ENCODE assay signal across 7 cellular contexts in genomic region chr14:49621114-49621881, GRCh38. TPM values are rescaled to one million over a fixed set of nuclear protein-coding genes. Genes with fewer than 3 reads are reported as not detected.
DNase-seq lines count a peak whose midpoint lies in the region; ATAC-seq and TF ChIP-seq lines count a peak whose summit lies in the region.

No MANE protein-coding gene starts in this region.

- H3K36me3 Mint-ChIP-seq in memory B cell = peaks cover 12% of the 10 kb centered on the region
- H3K36me3 Mint-ChIP-seq in stimulated activated memory B cell treated with anti-CD40 and anti-IgM and Interleukin-4, amounts not matched to agents 10 μg/mL and 1 μg/mL and 100 μg/mL, for 72 hours = peaks cover 32% of the 10 kb centered on the region

- peak; percentile 30 for ATAC-seq in GM21825 (IDR thresholded peaks at IDR 0.05; ENCODE audit: unreplicated experiment)
- ATAC-seq in memory B cell (ENCODE audit: low read depth) = peak; percentile 30
- ATAC-seq in stimulated activated memory B cell treated with anti-CD40 and anti-IgM and Interleukin-4, amounts not matched to agents 10 μg/mL and 1 μg/mL and 100 μg/mL, for 72 hours = peak; percentile 77

- peaks cover 22% of the 10 kb centered on the region for H3K4me1 Mint-ChIP-seq in memory B cell
- peaks cover 44% of the 10 kb centered on the region for H3K4me1 Mint-ChIP-seq in stimulated activated memory B cell treated with anti-CD40 and anti-IgM and Interleukin-4, amounts not matched to agents 10 μg/mL and 1 μg/mL and 100 μg/mL, for 72 hours

- H3K9me3 ChIP-seq in ectodermal cell (ENCODE audit: control insufficient read depth, low read length) = no peaks in the 10 kb centered on the region

- WGBS in ectodermal cell, 2 experiments = 4% methylated on average over 65 of the region's 65 CpGs

- peaks cover 9% of the 10 kb centered on the region for H3K4me1 ChIP-seq in ectodermal cell (ENCODE audit: control insufficient read depth, insufficient read depth, low read length)

- peak overlapping the region; percentile 91 for H3K4me3 Mint-ChIP-seq in memory B cell
- H3K4me3 Mint-ChIP-seq in stimulated activated memory B cell treated with anti-CD40 and anti-IgM and Interleukin-4, amounts not matched to agents 10 μg/mL and 1 μg/mL and 100 μg/mL, for 72 hours = peak overlapping the region; percentile 100

- no peaks in the 10 kb centered on the region for H3K27me3 Mint-ChIP-seq in memory B cell
- no peaks in the 10 kb centered on the region for H3K27me3 Mint-ChIP-seq in stimulated activated memory B cell treated with anti-CD40 and anti-IgM and Interleukin-4, amounts not matched to agents 10 μg/mL and 1 μg/mL and 100 μg/mL, for 72 hours

- TF ChIP-seq CTCF in GM10266 (IDR thresholded peaks at IDR 0.05; ENCODE audit: control insufficient read depth, insufficient read depth, low read depth, missing control alignments) (no peak), WI38 (IDR thresholded peaks at IDR 0.05; ENCODE audit: low read depth, low read length) (no peak)

- H3K27me3 ChIP-seq in ectodermal cell (ENCODE audit: control insufficient read depth, insufficient read depth, low read length, poor library complexity, severe bottlenecking) = no peaks in the 10 kb centered on the region

- peak overlapping the region; percentile 96 for H3K27ac Mint-ChIP-seq in memory B cell
- H3K27ac Mint-ChIP-seq in stimulated activated memory B cell treated with anti-CD40 and anti-IgM and Interleukin-4, amounts not matched to agents 10 μg/mL and 1 μg/mL and 100 μg/mL, for 72 hours = peak overlapping the region; percentile 100

- DNase-seq in GM10266 (ENCODE audit: extremely low spot score) = peak; percentile 53
- peak; percentile 68 for DNase-seq in M059J (ENCODE audit: low read depth)
- no peak for DNase-seq in memory B cell (ENCODE audit: low spot score in 2 of 2)

- H3K36me3 ChIP-seq in ectodermal cell (ENCODE audit: control insufficient read depth, insufficient read depth, low read length) = peaks cover 12% of the 10 kb centered on the region

- H3K9me3 Mint-ChIP-seq in memory B cell = no peaks in the 10 kb centered on the region
- no peaks in the 10 kb centered on the region for H3K9me3 Mint-ChIP-seq in stimulated activated memory B cell treated with anti-CD40 and anti-IgM and Interleukin-4, amounts not matched to agents 10 μg/mL and 1 μg/mL and 100 μg/mL, for 72 hours

- H3K27ac ChIP-seq in ectodermal cell (ENCODE audit: insufficient read depth, low read depth, low read length, poor library complexity, severe bottlenecking) = no peak overlapping the region

- H3K4me3 ChIP-seq in WI38 (ENCODE audit: low read depth, low read length) = peak overlapping the region; percentile 96
- H3K4me3 ChIP-seq in ectodermal cell (ENCODE audit: insufficient read depth, low read depth, low read length) = peak overlapping the region; percentile 93

RNA-seq across cellular contexts. Expression of gene MGAT2, which starts 0.7 kb away (rescaled TPM):
- total RNA-seq in M059J (2014; rRNA removed; shearing (Covaris generic)) = 71.6 and 93.3 TPM in 2 replicates
- polyA plus RNA-seq in ectodermal cell (2013, experiment 1 of 4) = 24.5 TPM
- polyA plus RNA-seq in ectodermal cell (2013, experiment 2 of 4) = 25.0 TPM
- 20.6 TPM for polyA plus RNA-seq in ectodermal cell (2013, experiment 3 of 4)
- 21.6 TPM for polyA plus RNA-seq in ectodermal cell (2013, experiment 4 of 4)

RNA-seq across cellular contexts. Expression of gene RPL36AL, which starts 0.9 kb away (rescaled TPM):
- 318 and 363 TPM in 2 replicates for total RNA-seq in M059J (2014; rRNA removed; shearing (Covaris generic))
- 175 TPM for polyA plus RNA-seq in ectodermal cell (2013, experiment 1 of 4)
- polyA plus RNA-seq in ectodermal cell (2013, experiment 2 of 4) = 198 TPM
- polyA plus RNA-seq in ectodermal cell (2013, experiment 3 of 4) = 164 TPM
- polyA plus RNA-seq in ectodermal cell (2013, experiment 4 of 4) = 172 TPM

RNA-seq across cellular contexts. Expression of gene DNAAF2, which starts 13.7 kb away (rescaled TPM):
- 10.4 and 10.9 TPM in 2 replicates for total RNA-seq in M059J (2014; rRNA removed; shearing (Covaris generic))
- 21.5 TPM for polyA plus RNA-seq in ectodermal cell (2013, experiment 1 of 4)
- 22.7 TPM for polyA plus RNA-seq in ectodermal cell (2013, experiment 2 of 4)
- polyA plus RNA-seq in ectodermal cell (2013, experiment 3 of 4) = 21.6 TPM
- 23.2 TPM for polyA plus RNA-seq in ectodermal cell (2013, experiment 4 of 4)

RNA-seq across cellular contexts. Expression of gene LRR1, which starts 22.6 kb away (rescaled TPM):
- 45.9 and 48.6 TPM in 2 replicates for total RNA-seq in M059J (2014; rRNA removed; shearing (Covaris generic))
- 25.3 TPM for polyA plus RNA-seq in ectodermal cell (2013, experiment 1 of 4)
- polyA plus RNA-seq in ectodermal cell (2013, experiment 2 of 4) = 24.7 TPM
- polyA plus RNA-seq in ectodermal cell (2013, experiment 3 of 4) = 25.0 TPM
- polyA plus RNA-seq in ectodermal cell (2013, experiment 4 of 4) = 23.4 TPM

RNA-seq across cellular contexts. Expression of gene RPS29, which starts 35.1 kb away (rescaled TPM):
- total RNA-seq in M059J (2014; rRNA removed; shearing (Covaris generic)) = 3,253 and 9,545 TPM in 2 replicates
- 3,573 TPM for polyA plus RNA-seq in ectodermal cell (2013, experiment 1 of 4)
- polyA plus RNA-seq in ectodermal cell (2013, experiment 2 of 4) = 4,020 TPM
- polyA plus RNA-seq in ectodermal cell (2013, experiment 3 of 4) = 3,707 TPM
- 4,204 TPM for polyA plus RNA-seq in ectodermal cell (2013, experiment 4 of 4)

Comparison
In these comparisons a context has a peak if more than half of its experiments do, and no peak if none do; other contexts are left out.
1. DNase-seq: peak in GM10266 (single experiment) and M059J (single experiment); none in memory B cell (0 of 2).
2. Peak in every context shown above with its lines, with median percentiles within 50 percentile points of each other: ATAC-seq.